Comparison of ENCODE assay signal across 23 cellular contexts in genomic region chr11:75268626-75269366, GRCh38. TPM values are rescaled to one million over a fixed set of nuclear protein-coding genes. Genes with fewer than 3 reads are reported as not detected.
"Had no signal": no experiment of that assay in that cellular context is flagged by ENCODE, and none has a peak within 500 bp of the region (broad histone marks: within the 10 kb centered on the region; RNA-seq: fewer than 3 reads in every experiment).

No MANE protein-coding gene starts in this region.

- H3K4me3 ChIP-seq: ascending aorta, vagina had no signal

- DNase-seq: activated CD4-positive, alpha-beta T cell treated with anti-CD3 and anti-CD28 coated beads, Interleukin-2, amount 50 U/mL, for 48 hours; activated CD8-positive, alpha-beta memory T cell treated with anti-CD3 and anti-CD28 coated beads, Interleukin-2, amount 50 U/mL, for 48 hours; activated naive CD4-positive, alpha-beta T cell treated with anti-CD3 and anti-CD28 coated beads, Interleukin-2, amount 50 U/mL, for 16 hours; activated T-cell treated with anti-CD3 and anti-CD28 coated beads, Interleukin-2, amount 50 U/mL, for 4 hours; brain microvascular endothelial cell; central memory CD4-positive, alpha-beta T cell; foreskin fibroblast; retina; stimulated activated CD4-positive, alpha-beta T cell treated with anti-CD3 and anti-CD28 coated beads, Interleukin-1b, Interleukin-23, amount 100 ng/mL, for 48 hours; T-helper 9 cell; trophoblast cell had no signal

- H3K36me3 ChIP-seq: brain microvascular endothelial cell had no signal

- H3K27me3 ChIP-seq: ascending aorta, brain microvascular endothelial cell, vagina had no signal

- H3K9me3 ChIP-seq: ascending aorta, vagina had no signal

- H3K4me1 ChIP-seq: ascending aorta, vagina had no signal

- H3K27ac ChIP-seq: ascending aorta, brain microvascular endothelial cell, vagina had no signal

- ATAC-seq: activated T-cell treated with anti-CD3 and anti-CD28 coated beads, Interleukin-2, amount 50 U/mL, for 4 hours; naive thymus-derived CD4-positive, alpha-beta T cell; stimulated activated memory B cell treated with anti-CD40 and anti-IgM and Interleukin-4, amounts not matched to agents 10 μg/mL and 1 μg/mL and 100 μg/mL, for 72 hours; WTC11 had no signal

RNA-seq across cellular contexts. Expression of gene TPBGL, which starts 28.2 kb away (rescaled TPM):
- total RNA-seq: ascending aorta, epithelial cell of proximal tubule, fibroblast of lung, lung microvascular endothelial cell, progenitor cell of endocrine pancreas, skeletal muscle tissue, temporal lobe had no signal
- polyA plus RNA-seq: fibroblast of lung, keratinocyte had no signal
